Comparison of ENCODE assay signal across 1 cellular context in the genomic region with DNA sequence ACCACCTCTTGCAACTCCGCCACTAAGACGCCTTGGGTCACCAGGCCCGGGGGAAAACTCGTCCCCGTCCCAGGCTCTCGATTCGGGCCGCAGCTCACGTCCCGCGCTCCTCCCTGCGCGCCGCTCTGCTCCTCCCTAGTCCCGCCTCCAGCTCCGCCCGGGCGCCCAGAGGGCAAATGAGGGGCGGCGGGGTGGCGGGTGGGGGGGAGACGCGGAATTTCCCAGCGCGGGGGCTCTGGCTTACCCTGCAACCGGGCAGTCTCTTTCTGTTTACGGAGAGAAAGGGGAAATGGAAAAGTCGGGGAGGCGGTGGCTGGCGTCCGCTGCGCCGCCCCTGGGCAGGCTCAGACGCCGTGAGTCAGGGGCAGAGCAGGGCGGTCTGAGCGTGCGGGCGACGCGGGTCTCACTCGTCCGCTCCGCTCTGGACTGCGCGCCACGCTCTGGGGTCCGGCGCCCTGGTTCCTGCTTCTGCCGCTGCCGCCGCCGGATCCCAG.
A peak's percentile ranks its signal among the peaks of the same experiment; 100 is the strongest.
TF ChIP-seq lines count a peak whose summit lies in the region.

A gene (plus strand): TSS at position 406 of the 494 bp plus-strand sequence. CDS start 4,755 bp downstream, outside the sequence.

TF ChIP-seq in HepG2, 621 proteins besides CTCF, POLR2A, EP300 and RAD21 (continued from another document):
- TF ChIP-seq, protein P1, sequence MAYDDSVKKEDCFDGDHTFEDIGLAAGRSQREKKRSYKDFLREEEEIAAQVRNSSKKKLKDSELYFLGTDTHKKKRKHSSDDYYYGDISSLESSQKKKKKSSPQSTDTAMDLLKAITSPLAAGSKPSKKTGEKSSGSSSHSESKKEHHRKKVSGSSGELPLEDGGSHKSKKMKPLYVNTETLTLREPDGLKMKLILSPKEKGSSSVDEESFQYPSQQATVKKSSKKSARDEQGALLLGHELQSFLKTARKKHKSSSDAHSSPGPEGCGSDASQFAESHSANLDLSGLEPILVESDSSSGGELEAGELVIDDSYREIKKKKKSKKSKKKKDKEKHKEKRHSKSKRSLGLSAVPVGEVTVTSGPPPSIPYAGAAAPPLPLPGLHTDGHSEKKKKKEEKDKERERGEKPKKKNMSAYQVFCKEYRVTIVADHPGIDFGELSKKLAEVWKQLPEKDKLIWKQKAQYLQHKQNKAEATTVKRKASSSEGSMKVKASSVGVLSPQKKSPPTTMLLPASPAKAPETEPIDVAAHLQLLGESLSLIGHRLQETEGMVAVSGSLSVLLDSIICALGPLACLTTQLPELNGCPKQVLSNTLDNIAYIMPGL (CRISPR knock-in tag; IDR thresholded peaks at IDR 0.05; ENCODE audit: borderline replicate concordance in 1 of 2, low read depth in 1 of 2), result peak in 1 of 2 experiments; percentile 4; a peak in 1 of 4 replicates
- TF ChIP-seq HNRNPH1 (optimal IDR thresholded peaks at IDR 0.05; ENCODE audit: low read depth, low read length) (no peak), CEBPG (CRISPR knock-in tag; IDR thresholded peaks at IDR 0.05) (peak; percentile 18; the same call in 1 of the 2 replicates), ZNF263 (CRISPR knock-in tag; IDR thresholded peaks at IDR 0.05) (peak; percentile 99), NFE2 (CRISPR knock-in tag; IDR thresholded peaks at IDR 0.05) (no peak), THAP11 (CRISPR knock-in tag; IDR thresholded peaks at IDR 0.05) (peak; percentile 37; the same call in 1 of the 2 replicates), SMAD1 (CRISPR knock-in tag; IDR thresholded peaks at IDR 0.05; ENCODE audit: borderline replicate concordance, low read depth) (no peak), ZNF569 (CRISPR knock-in tag; IDR thresholded peaks at IDR 0.05; ENCODE audit: borderline replicate concordance) (peak; percentile 76; the same call in 1 of the 2 replicates), ZNF792 (CRISPR knock-in tag; IDR thresholded peaks at IDR 0.05) (peak; percentile 21; the same call in 1 of the 2 replicates)
- TF ChIP-seq, protein P2, sequence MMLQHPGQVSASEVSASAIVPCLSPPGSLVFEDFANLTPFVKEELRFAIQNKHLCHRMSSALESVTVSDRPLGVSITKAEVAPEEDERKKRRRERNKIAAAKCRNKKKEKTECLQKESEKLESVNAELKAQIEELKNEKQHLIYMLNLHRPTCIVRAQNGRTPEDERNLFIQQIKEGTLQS (CRISPR knock-in tag; IDR thresholded peaks at IDR 0.05), result peak; percentile 31; the same call in 1 of the 2 replicates
- TF ChIP-seq, protein P3, sequence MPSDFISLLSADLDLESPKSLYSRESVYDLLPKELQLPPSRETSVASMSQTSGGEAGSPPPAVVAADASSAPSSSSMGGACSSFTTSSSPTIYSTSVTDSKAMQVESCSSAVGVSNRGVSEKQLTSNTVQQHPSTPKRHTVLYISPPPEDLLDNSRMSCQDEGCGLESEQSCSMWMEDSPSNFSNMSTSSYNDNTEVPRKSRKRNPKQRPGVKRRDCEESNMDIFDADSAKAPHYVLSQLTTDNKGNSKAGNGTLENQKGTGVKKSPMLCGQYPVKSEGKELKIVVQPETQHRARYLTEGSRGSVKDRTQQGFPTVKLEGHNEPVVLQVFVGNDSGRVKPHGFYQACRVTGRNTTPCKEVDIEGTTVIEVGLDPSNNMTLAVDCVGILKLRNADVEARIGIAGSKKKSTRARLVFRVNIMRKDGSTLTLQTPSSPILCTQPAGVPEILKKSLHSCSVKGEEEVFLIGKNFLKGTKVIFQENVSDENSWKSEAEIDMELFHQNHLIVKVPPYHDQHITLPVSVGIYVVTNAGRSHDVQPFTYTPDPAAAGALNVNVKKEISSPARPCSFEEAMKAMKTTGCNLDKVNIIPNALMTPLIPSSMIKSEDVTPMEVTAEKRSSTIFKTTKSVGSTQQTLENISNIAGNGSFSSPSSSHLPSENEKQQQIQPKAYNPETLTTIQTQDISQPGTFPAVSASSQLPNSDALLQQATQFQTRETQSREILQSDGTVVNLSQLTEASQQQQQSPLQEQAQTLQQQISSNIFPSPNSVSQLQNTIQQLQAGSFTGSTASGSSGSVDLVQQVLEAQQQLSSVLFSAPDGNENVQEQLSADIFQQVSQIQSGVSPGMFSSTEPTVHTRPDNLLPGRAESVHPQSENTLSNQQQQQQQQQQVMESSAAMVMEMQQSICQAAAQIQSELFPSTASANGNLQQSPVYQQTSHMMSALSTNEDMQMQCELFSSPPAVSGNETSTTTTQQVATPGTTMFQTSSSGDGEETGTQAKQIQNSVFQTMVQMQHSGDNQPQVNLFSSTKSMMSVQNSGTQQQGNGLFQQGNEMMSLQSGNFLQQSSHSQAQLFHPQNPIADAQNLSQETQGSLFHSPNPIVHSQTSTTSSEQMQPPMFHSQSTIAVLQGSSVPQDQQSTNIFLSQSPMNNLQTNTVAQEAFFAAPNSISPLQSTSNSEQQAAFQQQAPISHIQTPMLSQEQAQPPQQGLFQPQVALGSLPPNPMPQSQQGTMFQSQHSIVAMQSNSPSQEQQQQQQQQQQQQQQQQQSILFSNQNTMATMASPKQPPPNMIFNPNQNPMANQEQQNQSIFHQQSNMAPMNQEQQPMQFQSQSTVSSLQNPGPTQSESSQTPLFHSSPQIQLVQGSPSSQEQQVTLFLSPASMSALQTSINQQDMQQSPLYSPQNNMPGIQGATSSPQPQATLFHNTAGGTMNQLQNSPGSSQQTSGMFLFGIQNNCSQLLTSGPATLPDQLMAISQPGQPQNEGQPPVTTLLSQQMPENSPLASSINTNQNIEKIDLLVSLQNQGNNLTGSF (CRISPR knock-in tag; IDR thresholded peaks at IDR 0.05), result peak; percentile 70
- TF ChIP-seq, protein P4, sequence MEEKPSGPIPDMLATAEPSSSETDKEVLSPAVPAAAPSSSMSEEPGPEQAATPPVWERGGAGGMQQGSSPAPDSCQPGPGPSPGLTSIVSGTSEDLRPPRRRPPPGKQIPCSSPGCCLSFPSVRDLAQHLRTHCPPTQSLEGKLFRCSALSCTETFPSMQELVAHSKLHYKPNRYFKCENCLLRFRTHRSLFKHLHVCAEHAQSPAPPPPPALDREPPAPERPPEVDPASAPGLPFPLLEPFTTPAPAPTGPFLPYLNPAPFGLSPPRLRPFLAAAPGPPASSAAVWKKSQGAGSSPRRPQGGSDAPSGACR (CRISPR knock-in tag; IDR thresholded peaks at IDR 0.05), result peak; percentile 69; the same call in 1 of the 2 replicates
